11 cellular contexts compared by ENCODE assay signal in the genomic region with DNA sequence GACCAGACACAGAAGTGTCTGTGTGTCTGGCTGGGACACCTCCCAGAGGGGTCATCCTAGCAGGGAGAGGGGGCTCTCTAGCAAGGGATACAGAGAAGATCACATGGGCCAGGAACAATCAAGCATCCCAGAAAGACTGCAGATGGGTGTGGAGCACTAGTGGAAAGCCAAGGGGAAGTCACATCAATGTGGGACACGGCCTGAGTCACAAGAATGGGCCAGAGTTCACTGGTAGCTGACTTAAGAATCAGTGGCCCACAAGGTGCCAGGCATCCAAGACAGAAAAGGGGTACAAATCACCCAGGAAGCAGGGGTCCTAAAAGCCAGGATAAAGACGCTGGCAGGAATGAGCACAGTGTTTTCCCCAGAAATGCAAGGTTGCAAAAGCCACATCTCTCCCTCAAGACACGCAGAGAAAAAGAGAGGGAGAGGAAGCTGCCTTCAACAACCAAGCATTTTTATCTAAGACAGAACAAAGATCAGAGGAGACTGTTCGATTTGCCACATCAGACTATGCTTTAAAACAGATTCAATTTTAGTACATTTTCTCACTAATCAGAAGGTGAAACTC.
DNase-seq lines count a peak whose midpoint lies in the region; ATAC-seq and TF ChIP-seq lines count a peak whose summit lies in the region.
"Had no signal": no experiment of that assay in that cellular context is flagged by ENCODE, and none has a peak within 500 bp of the region (broad histone marks: within the 10 kb centered on the region; RNA-seq: fewer than 3 reads in every experiment).

No MANE protein-coding gene starts in this region.

- no peak overlapping the region for H3K14ac ChIP-seq in trophoblast cell (ENCODE audit: low read length)

- no peaks in the 10 kb centered on the region for H3K36me3 Mint-ChIP-seq in CD14-positive monocyte

- peaks cover 3% of the 10 kb centered on the region for H3K79me2 ChIP-seq in trophoblast cell (ENCODE audit: control insufficient read depth, insufficient read depth, low read length, poor library complexity)

- H3K27ac ChIP-seq in SJSA1 = peak overlapping the region; percentile 35
- H3K27ac ChIP-seq in trophoblast cell (ENCODE audit: low read depth, low read length) = no peak overlapping the region
- H3K27ac ChIP-seq: Peyer's patch had no signal

- H3K4ac ChIP-seq in trophoblast cell (ENCODE audit: low read depth, low read length) = peak overlapping the region; percentile 37

- no peak overlapping the region for H3K23ac ChIP-seq in trophoblast cell (ENCODE audit: low read length)

- H3K36me3 ChIP-seq in SJSA1 (no peaks in the 10 kb centered on the region), trophoblast cell (ENCODE audit: control insufficient read depth in 1 of 2, insufficient read depth in 2 of 2, low read length in 2 of 2) (no peaks in the 10 kb centered on the region)
- H3K36me3 ChIP-seq: Peyer's patch had no signal

- H4K8ac ChIP-seq in trophoblast cell (ENCODE audit: low read depth, low read length) = peak overlapping the region; percentile 30

- H3K4me1 Mint-ChIP-seq in CD14-positive monocyte = peaks cover 17% of the 10 kb centered on the region

- intact Hi-C loops in CD14-positive monocyte (cut with micrococcal nuclease) (loop anchor here in 1 of 2 donors (10.0 kb wide), 2 partner anchors 122 to 392 kb away; no protein-coding TSS in a partner anchor), left cardiac atrium (cut with DNase I) (loop anchor here in 1 of 2 donors (2.0 kb wide), 1 partner anchor 48 kb away; no protein-coding TSS in a partner anchor)

- DNase-seq in CD14-positive monocyte (ENCODE audit: low spot score) (no peak), SJSA1 (ENCODE audit: low read depth in 1 of 2, low spot score in 2 of 2) (no peak), left cardiac atrium (no peak), trophoblast cell (no peak), NCI-H1436 (lab: John Stamatoyannopoulos, UW) (no peak), GOT3 (lab: John Stamatoyannopoulos, UW) (no peak), COR-L47 (lab: John Stamatoyannopoulos, UW) (no peak)
- DNase-seq: stimulated activated naive CD4-positive, alpha-beta T cell treated with Interleukin-2 at 50 U/mL for 16 hours had no signal

- H3K27ac Mint-ChIP-seq in CD14-positive monocyte = peak overlapping the region in 5 of 7 donors; percentile 36 to 70 (median 50)

- peaks cover 2% of the 10 kb centered on the region for H3K79me1 ChIP-seq in trophoblast cell (ENCODE audit: low read length)

- peaks cover 71% of the 10 kb centered on the region for H3K4me1 ChIP-seq in SJSA1 (replicated peaks)
- H3K4me1 ChIP-seq in trophoblast cell (ENCODE audit: control insufficient read depth in 1 of 2, insufficient read depth in 2 of 2, low read length in 2 of 2) = peaks cover 4 to 7% of the 10 kb centered on the region in 2 experiments

- H4K91ac ChIP-seq in trophoblast cell (ENCODE audit: low read depth, low read length) = no peak overlapping the region

- H3K4me2 ChIP-seq in trophoblast cell (ENCODE audit: low read length) = no peak overlapping the region

- peak overlapping the region; percentile 9 for H2AFZ ChIP-seq in trophoblast cell (ENCODE audit: insufficient read depth, low read length, poor library complexity)

- WGBS in trophoblast cell (ENCODE audit: extremely low coverage, insufficient coverage, insufficient read length) = no CpG with 5 or more reads among the region's 4 CpGs

- ATAC-seq in left cardiac atrium (peak; percentile 35 to 50), esophagus mucosa (no peak)
- ATAC-seq: K562 had no signal

- H2BK5ac ChIP-seq in trophoblast cell (ENCODE audit: low read depth, low read length, poor library complexity) = no peak overlapping the region

- H3K9me3 ChIP-seq in SJSA1 (replicated peaks) (no peaks in the 10 kb centered on the region), trophoblast cell (ENCODE audit: insufficient read depth, low read depth, low read length) (no peaks in the 10 kb centered on the region)
- H3K9me3 ChIP-seq: Peyer's patch had no signal

- H2AK5ac ChIP-seq in trophoblast cell (ENCODE audit: low read length) = peak overlapping the region; percentile 47

- H3K18ac ChIP-seq in trophoblast cell (ENCODE audit: low read length) = peak overlapping the region; percentile 3

- no peaks in the 10 kb centered on the region for H3K9me3 Mint-ChIP-seq in CD14-positive monocyte

- no peaks in the 10 kb centered on the region for H3K27me3 Mint-ChIP-seq in CD14-positive monocyte (ENCODE audit: low read depth in 3 of 3)

- H3K4me3 Mint-ChIP-seq in CD14-positive monocyte = no peak overlapping the region

- H3K4me3 ChIP-seq in SJSA1 (no peak overlapping the region), trophoblast cell (ENCODE audit: low read depth, low read length) (no peak overlapping the region)
- H3K4me3 ChIP-seq: K562, Peyer's patch had no signal

- H3K27me3 ChIP-seq in SJSA1 (replicated peaks) (no peaks in the 10 kb centered on the region), trophoblast cell (ENCODE audit: insufficient read depth, low read length) (no peaks in the 10 kb centered on the region)
- H3K27me3 ChIP-seq: Peyer's patch had no signal

- H3K9ac ChIP-seq in trophoblast cell (ENCODE audit: low read length) = no peak overlapping the region

- no peak overlapping the region for H4K12ac ChIP-seq in trophoblast cell (ENCODE audit: low read depth, low read length)

- no peak for TF ChIP-seq CTCF in CD14-positive monocyte (IDR thresholded peaks at IDR 0.05)

- H2BK120ac ChIP-seq in trophoblast cell (ENCODE audit: insufficient read depth, low read length, poor library complexity) = no peak overlapping the region

- no peak overlapping the region for H2BK12ac ChIP-seq in trophoblast cell (ENCODE audit: low read length)
